11 cellular contexts compared by ENCODE assay signal in the genomic region with DNA sequence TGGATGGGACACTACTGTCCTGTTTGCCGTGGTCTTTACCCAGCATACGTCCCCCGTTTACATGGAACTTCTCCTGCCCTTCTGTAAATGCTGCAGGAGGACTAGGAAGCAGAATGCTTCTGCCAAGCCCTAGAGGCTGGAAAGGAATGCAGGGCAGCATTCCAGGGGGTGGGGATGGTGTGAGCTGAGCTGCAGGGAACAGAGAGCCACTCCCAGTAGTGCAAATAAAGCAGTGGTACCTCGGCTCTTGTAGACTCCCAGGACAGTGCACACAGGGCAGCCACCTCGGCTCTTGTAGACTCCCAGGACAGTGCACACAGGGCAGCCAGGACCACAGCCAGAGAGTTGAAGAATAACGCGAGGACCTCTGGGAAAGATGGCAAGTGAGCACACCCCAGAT. TPM values are rescaled to one million over a fixed set of nuclear protein-coding genes. Genes with fewer than 3 reads are reported as not detected.
DNase-seq lines count a peak whose midpoint lies in the region; ATAC-seq and TF ChIP-seq lines count a peak whose summit lies in the region.
"Had no signal": no experiment of that assay in that cellular context is flagged by ENCODE, and none has a peak within 500 bp of the region (broad histone marks: within the 10 kb centered on the region; RNA-seq: fewer than 3 reads in every experiment).

No MANE protein-coding gene starts in this region.

- CTCF ChIA-PET in A673 (lab: Charles Lee): no interaction called here

- POLR2A ChIA-PET in A673 (lab: Charles Lee; ENCODE audit: low non-redundant PET): no interaction called here

- H3K9me3 ChIP-seq in A673 (ENCODE audit: low read depth, low read length, poor library complexity, severe bottlenecking) (no peaks in the 10 kb centered on the region), lung (ENCODE audit: control insufficient read depth in 2 of 2, insufficient read depth in 1 of 2, low read length in 1 of 2) (no peaks in the 10 kb centered on the region)

- H3K27ac ChIP-seq in A673 (ENCODE audit: low read depth, low read length, poor library complexity, severe bottlenecking): no peak overlapping the region
- peak overlapping the region in 1 of 2 donors; percentile 75 for H3K27ac ChIP-seq in lung (ENCODE audit: low read depth in 1 of 2, low read length in 1 of 2)

- H3K36me3 ChIP-seq in A673 (ENCODE audit: insufficient read depth, low read length, poor library complexity, severe bottlenecking) (no peaks in the 10 kb centered on the region), lung (ENCODE audit: control insufficient read depth in 2 of 2, insufficient read depth in 2 of 2, low read length in 2 of 2) (peaks cover 0 to 3% of the 10 kb centered on the region in 2 donors)

- peak; percentile 61 for DNase-seq in A673 (ENCODE audit: low spot score)
- DNase-seq in M059J (ENCODE audit: low read depth): peak; percentile 72
- DNase-seq in epidermal melanocyte (ENCODE audit: insufficient read length, low spot score): peak; percentile 63
- peak; percentile 91 for DNase-seq in lung (ENCODE audit: low spot score)
- DNase-seq in NOMO-1 treated with DMSO at 0.1 percent for 48 hours (lab: John Stamatoyannopoulos, UW; ENCODE audit: unreplicated experiment): no peak
- no peak for DNase-seq in C1 segment of cervical spinal cord (lab: John Stamatoyannopoulos, UW)
- DNase-seq: CD8-positive, alpha-beta T cell; T-helper 17 cell had no signal

- TF ChIP-seq CTCF in A673 (conservative IDR thresholded peaks at IDR 0.05; ENCODE audit: low read depth, low read length) (no peak), lung (IDR thresholded peaks at IDR 0.05; ENCODE audit: control extremely low read depth, extremely low read depth) (no peak)

- no peaks in the 10 kb centered on the region for H3K4me1 ChIP-seq in A673 (ENCODE audit: insufficient read depth, low read length, poor library complexity, severe bottlenecking)
- peaks cover 0 to 5% of the 10 kb centered on the region in 2 donors for H3K4me1 ChIP-seq in lung (ENCODE audit: control insufficient read depth in 2 of 2, insufficient read depth in 2 of 2, low read length in 2 of 2)

- no TSS peak for BruUV-seq in A673 (replicated peaks; lab: Mats Ljungman, UMichigan)

- H3K27me3 ChIP-seq in A673 (replicated peaks; ENCODE audit: insufficient read depth, low read depth, low read length, poor library complexity) (no peaks in the 10 kb centered on the region), lung (ENCODE audit: control insufficient read depth, insufficient read depth) (no peaks in the 10 kb centered on the region)
- H3K27me3 ChIP-seq: dorsolateral prefrontal cortex had no signal

- ATAC-seq in lung (ENCODE audit: insufficient read depth, low FRiP score) (peak; percentile 93), HG02938 (IDR thresholded peaks at IDR 0.05; ENCODE audit: unreplicated experiment) (no peak), GM21423 (IDR thresholded peaks at IDR 0.05; ENCODE audit: unreplicated experiment) (no peak)
- ATAC-seq: CD8-positive, alpha-beta T cell; T-helper 17 cell had no signal

- 19 to 35% methylated on average over 7 of the region's 7 CpGs for WGBS in lung, 2 donors

- intact Hi-C loops in A673 (cut with micrococcal nuclease; ENCODE audit: unreplicated experiment): no loop called here

- H3K4me3 ChIP-seq in A673 (ENCODE audit: low read depth, low read length, poor library complexity, severe bottlenecking): no peak overlapping the region
- H3K4me3 ChIP-seq in lung: no peak overlapping the region
- H3K4me3 ChIP-seq: dorsolateral prefrontal cortex had no signal

RNA-seq across cellular contexts. Expression of gene PTPRU, which starts 35.4 kb away (rescaled TPM):
- total RNA-seq in A673 (2021) (6.8 and 15.6 TPM in 2 replicates), lung (10 to 100 TPM; 22.6 to 55.3 TPM)
- 3.3 and 3.4 TPM in 2 replicates for total RNA-seq in M059J (2014; rRNA removed; shearing (Covaris generic))
- 10 to 100 TPM; 22.9 to 42.9 TPM for polyA plus RNA-seq in lung
- total RNA-seq: T-helper 17 cell had no signal

RNA-seq across cellular contexts. Expression of gene MECR, which starts 41.0 kb away (rescaled TPM):
- 39.0 and 39.3 TPM in 2 replicates for total RNA-seq in A673 (2021)
- 13.8 and 14.3 TPM in 2 replicates for total RNA-seq in M059J (2014; rRNA removed; shearing (Covaris generic))
- 10 to 100 TPM; 18.0 to 30.1 TPM for total RNA-seq in lung
- polyA plus RNA-seq in lung: 10 to 100 TPM; 20.1 to 26.2 TPM

Comparison
In these comparisons a context has a peak if more than half of its experiments do, and no peak if none do; other contexts are left out.
1. DNase-seq: peak in A673 (single experiment), M059J (single experiment), epidermal melanocyte (single experiment) and lung (single experiment); none in NOMO-1 treated with DMSO at 0.1 percent for 48 hours (single experiment) and C1 segment of cervical spinal cord (0 of 14).